8 cellular contexts compared by ENCODE assay signal in genomic region chr4:87235020-87235671, GRCh38. TPM values are rescaled to one million over a fixed set of nuclear protein-coding genes. Genes with fewer than 3 reads are reported as not detected.
DNase-seq lines count a peak whose midpoint lies in the region; ATAC-seq, FAIRE-seq and TF ChIP-seq lines count a peak whose summit lies in the region.

No MANE protein-coding gene starts in this region.

- H3K4me3 Mint-ChIP-seq in HFFc6 (peak overlapping the region; percentile 87), mesothelial cell of epicardium (peak overlapping the region; percentile 72)

- no peaks in the 10 kb centered on the region for H3K79me2 ChIP-seq in K562 (ENCODE audit: control insufficient read depth, insufficient read depth, low read length)

- peak; percentile 18; the same call in 2 of the 3 replicates for ATAC-seq in K562

- 21% methylated on average over 4 of the region's 4 CpGs for WGBS in K562 (ENCODE audit: insufficient coverage, low coverage, missing lambda C conversion rate)

- H3K4me1 Mint-ChIP-seq in HFFc6 (ENCODE audit: low read depth) (peaks cover 42% of the 10 kb centered on the region), mesothelial cell of epicardium (no peaks in the 10 kb centered on the region)

- TF ChIP-seq RAD21 in K562 (CRISPR knock-in tag; conservative IDR thresholded peaks at IDR 0.05 in 1 of 2, IDR thresholded peaks at IDR 0.05 in 1 of 2) = no peak

- H3K4me1 ChIP-seq in A673 (ENCODE audit: insufficient read depth, low read length, poor library complexity, severe bottlenecking) (no peaks in the 10 kb centered on the region), K562 (replicated peaks in 1 of 2; ENCODE audit: control insufficient read depth in 2 of 2, insufficient read depth in 2 of 2, low read length in 2 of 2) (peaks cover 0 to 3% of the 10 kb centered on the region in 2 experiments; a peak in 1 of 5 replicates)

- no peak for FAIRE-seq in K562 (lab: Jason Lieb, UNC)

- peak overlapping the region; percentile 73 for H3K4me2 ChIP-seq in K562 (ENCODE audit: insufficient read depth, low read length)

- peak overlapping the region; percentile 38 for H3K4me3 ChIP-seq in A673 (ENCODE audit: low read depth, low read length, poor library complexity, severe bottlenecking)
- H3K4me3 ChIP-seq in K562 = peak overlapping the region; percentile 35

- in situ Hi-C loops in K562 (cut with MboI) (loop anchor here (10.0 kb wide), 1 partner anchor 330 kb away; no protein-coding TSS in a partner anchor), GM13977 (cut with MboI; ENCODE audit: low pct_unique_long_range_greater_than_20kb, low sequenced_read_pairs, unreplicated experiment) (loop anchor here (25.0 kb wide), 1 partner anchor 323 kb away; no protein-coding TSS in a partner anchor)

- H2AFZ ChIP-seq in K562 (ENCODE audit: low read depth, low read length) = peak overlapping the region; percentile 99

- H3K9me3 Mint-ChIP-seq in HFFc6 (no peaks in the 10 kb centered on the region), mesothelial cell of epicardium (no peaks in the 10 kb centered on the region)

- no peak for TF ChIP-seq POLR2A in K562 (conservative IDR thresholded peaks at IDR 0.05)

- POLR2A ChIA-PET in A673 (lab: Charles Lee; ENCODE audit: low non-redundant PET) = no interaction called here
- POLR2A ChIA-PET in K562 (lab: Yijun Ruan, JAX) = no interaction called here

- H3K9ac ChIP-seq in K562 (ENCODE audit: insufficient read depth in 1 of 2, low read depth in 2 of 2, low read length in 2 of 2) = peak overlapping the region in 1 of 2 experiments; percentile 69; a peak in 1 of 4 replicates

- CTCF ChIA-PET in A673 (lab: Charles Lee) (interaction anchor here (0.6 to 0.7 kb wide), 2 partner anchors 85 to 1976 kb away, joined by 3 to 12 read pairs; no protein-coding TSS in a partner anchor), K562 (lab: Yijun Ruan, JAX; ENCODE audit: low intra/inter-chr PET ratio) (interaction anchor here (0.6 to 2.1 kb wide), 5 partner anchors 16 to 320 kb away, joined by 3 to 23 read pairs (median 3); no protein-coding TSS in a partner anchor)

- H3K36me3 ChIP-seq in A673 (ENCODE audit: insufficient read depth, low read length, poor library complexity, severe bottlenecking) = no peaks in the 10 kb centered on the region
- H3K36me3 ChIP-seq in K562 (ENCODE audit: control insufficient read depth, insufficient read depth, low read length) = no peaks in the 10 kb centered on the region

- H3K27me3 ChIP-seq in A673 (replicated peaks; ENCODE audit: insufficient read depth, low read depth, low read length, poor library complexity) (no peaks in the 10 kb centered on the region), K562 (ENCODE audit: control insufficient read depth in 2 of 2, insufficient read depth in 2 of 2, low read length in 2 of 2) (no peaks in the 10 kb centered on the region; a peak in 1 of 5 replicates)

- no peaks in the 10 kb centered on the region for H4K20me1 ChIP-seq in K562 (replicated peaks; ENCODE audit: control insufficient read depth, insufficient read depth, low read length)

- no peaks in the 10 kb centered on the region for H3K9me1 ChIP-seq in K562 (ENCODE audit: control insufficient read depth, insufficient read depth, low read length)

- H3K36me3 Mint-ChIP-seq in HFFc6 (ENCODE audit: low read depth) (no peaks in the 10 kb centered on the region), mesothelial cell of epicardium (no peaks in the 10 kb centered on the region)

- TF ChIP-seq EP300 in K562 (IDR thresholded peaks at IDR 0.05; ENCODE audit: low read length) = no peak

- intact Hi-C loops in A673 (cut with micrococcal nuclease; ENCODE audit: unreplicated experiment) = loop anchor here (5.0 to 10.0 kb wide), 2 partner anchors 313 to 740 kb away; no protein-coding TSS in a partner anchor
- intact Hi-C loops in K562 (cut with micrococcal nuclease) = loop anchor here (1.0 to 5.0 kb wide), 3 partner anchors 84 to 738 kb away; no protein-coding TSS in a partner anchor

- DNase-seq in A673 (ENCODE audit: low spot score) (no peak), HFFc6 (peak; percentile 70), K562 (ENCODE audit: extremely low read depth in 1 of 4, low spot score in 3 of 4) (no peak), mesothelial cell of epicardium (ENCODE audit: low spot score in 2 of 2, unreplicated experiment in 2 of 2) (no peak), NCI-H446 treated with DMSO at 0.1 percent for 48 hours (lab: John Stamatoyannopoulos, UW) (no peak), GM13977 (ENCODE audit: low spot score) (no peak), amniotic stem cell (lab: John Stamatoyannopoulos, UW) (no peak)
- DNase-seq in stimulated activated CD4-positive, alpha-beta T cell treated with anti-CD3 and anti-CD28 coated beads, Interleukin-4, amount 100 ng/mL, for 1 hour = no peak

- no peak for TF ChIP-seq CTCF in A673 (conservative IDR thresholded peaks at IDR 0.05; ENCODE audit: low read depth, low read length)
- no peak for TF ChIP-seq CTCF in HFFc6 (IDR thresholded peaks at IDR 0.05)
- TF ChIP-seq CTCF in K562 (IDR thresholded peaks at IDR 0.05 in 2 of 3, conservative IDR thresholded peaks at IDR 0.05 in 1 of 3; ENCODE audit: insufficient read depth in 2 of 3, low read depth in 1 of 3, low read length in 3 of 3) = no peak
- no peak for TF ChIP-seq CTCF in mesothelial cell of epicardium (IDR thresholded peaks at IDR 0.05; ENCODE audit: unreplicated experiment)
- TF ChIP-seq CTCF in GM13977 (IDR thresholded peaks at IDR 0.05; ENCODE audit: extremely low read depth, insufficient read depth, missing control alignments) = no peak

- no peaks in the 10 kb centered on the region for H3K9me3 ChIP-seq in A673 (ENCODE audit: low read depth, low read length, poor library complexity, severe bottlenecking)
- no peaks in the 10 kb centered on the region for H3K9me3 ChIP-seq in K562 (replicated peaks; ENCODE audit: control insufficient read depth, insufficient read depth, low read depth, low read length)

- H3K27ac Mint-ChIP-seq in HFFc6 (peak overlapping the region; percentile 77), mesothelial cell of epicardium (no peak overlapping the region)

- no peak overlapping the region for H3K27ac ChIP-seq in A673 (ENCODE audit: low read depth, low read length, poor library complexity, severe bottlenecking)
- no peak overlapping the region; the same call in 2 of the 3 replicates for H3K27ac ChIP-seq in K562 (ENCODE audit: extremely low read depth, low read depth, low read length)

- no TSS peak for BruUV-seq in A673 (replicated peaks; lab: Mats Ljungman, UMichigan)
- BruUV-seq in K562 (replicated peaks; lab: Mats Ljungman, UMichigan) = no TSS peak

- H3K27me3 Mint-ChIP-seq in HFFc6 (ENCODE audit: insufficient read depth) (peaks cover 4% of the 10 kb centered on the region), mesothelial cell of epicardium (ENCODE audit: low read depth) (peaks cover 15% of the 10 kb centered on the region)

TF ChIP-seq in K562, 482 proteins besides CTCF, POLR2A, EP300 and RAD21:
- no peak for TF ChIP-seq GABPA (tag; conservative IDR thresholded peaks at IDR 0.05; ENCODE audit: low read depth)
- peak; percentile 65 for TF ChIP-seq ZKSCAN3 (CRISPR knock-in tag; IDR thresholded peaks at IDR 0.05)
- TF ChIP-seq SOX6 (IDR thresholded peaks at IDR 0.05) = no peak

RNA-seq across cellular contexts. Expression of gene KLHL8, which starts 14.7 kb away (rescaled TPM):
- total RNA-seq in A673 (2021) = 14.8 and 15.4 TPM in 2 replicates
- total RNA-seq in HFFc6 (2021; fragmentation: NEBNext Ultra II Directional; extraction: Animal tissue kit (Norgen Biotek cat#: 25700)) = 10 to 100 TPM in 3 of 6 experiments, 1 to 10 TPM in 3; 8.0 to 11.5 (median 9.8) TPM
- total RNA-seq in K562 (2011; cell fraction: chromatin; rRNA removed; ENCODE audit: low replicate concordance) = 12.2 and 27.8 TPM in 2 replicates
- total RNA-seq in K562 (2011; cell fraction: nucleolus; rRNA removed) = 8.3 TPM in 2 replicates
- 12.0 and 23.4 TPM in 2 replicates for total RNA-seq in K562 (2011; cell fraction: nucleoplasm; rRNA removed)
- total RNA-seq in K562 (2014; rRNA removed) = 9.7 and 15.0 TPM in 2 replicates
- 25.3 and 29.2 TPM in 2 replicates for total RNA-seq in K562 (2014; rRNA removed; fragmentation: Illumina TruSeq; extraction: Trizol)
- total RNA-seq in K562 (2015; rRNA removed; fragmentation: Illumina TruSeq; extraction: Trizol) = 21.8 and 23.0 TPM in 2 replicates
- total RNA-seq in K562 (2021) = 16.8 and 18.2 TPM in 2 replicates
- polyA plus RNA-seq in K562 (2011; rRNA removed) = 10.6 and 15.7 TPM in 2 replicates
- polyA plus RNA-seq in K562 (2011; cell fraction: cytosol; rRNA removed) = 3.0 and 8.9 TPM in 2 replicates
- polyA plus RNA-seq in K562 (2011; cell fraction: nucleus; rRNA removed) = 3.3 and 3.6 TPM in 2 replicates
- polyA plus RNA-seq in K562 (2012) = 8.6 and 16.8 TPM in 2 replicates
- 18.7 and 20.4 TPM in 2 replicates for polyA plus RNA-seq in K562 (2014; fragmentation: Illumina TruSeq; extraction: Trizol)
- 10 to 100 TPM in 1 of 2 experiments, 1 to 10 TPM in 1; 8.7 to 10.5 TPM for polyA plus RNA-seq in K562 (2014; fragmentation: Nextera tagmentation; extraction: Ambion mirVana)
- polyA plus RNA-seq in K562 (2014; rRNA removed) = 13.0 and 13.2 TPM in 2 replicates
- 90.7 and 108 TPM in 2 replicates for polyA minus RNA-seq in K562 (2011; rRNA and poly(A)+ RNA removed)
- 18.0 and 24.5 TPM in 2 replicates for polyA minus RNA-seq in K562 (2011; cell fraction: cytosol; rRNA and poly(A)+ RNA removed)
- 12.4 and 17.0 TPM in 2 replicates for polyA minus RNA-seq in K562 (2011; cell fraction: nucleus; rRNA and poly(A)+ RNA removed)
- total RNA-seq in mesothelial cell of epicardium = 13.0 to 15.2 TPM (median 14.4 TPM) in 3 replicates
